In the genomic region with DNA sequence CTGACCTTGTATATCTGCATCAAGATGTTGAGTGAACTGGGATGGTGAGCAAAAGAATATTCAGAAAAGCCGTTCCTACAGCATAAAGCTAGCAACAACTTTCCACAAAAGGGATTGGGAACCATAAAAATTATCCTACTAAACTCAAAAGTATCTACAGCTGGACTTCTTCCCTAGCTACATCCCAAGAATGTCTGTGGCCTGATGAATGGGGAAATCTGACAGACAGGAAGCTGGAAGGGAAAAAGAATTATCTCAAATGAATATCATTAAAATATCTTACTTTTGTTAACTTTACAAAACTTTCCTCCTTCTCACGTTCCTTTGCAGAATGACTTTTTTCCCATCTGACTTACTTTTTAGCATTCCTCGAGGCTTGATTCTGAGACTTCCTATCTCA, we compare ENCODE assay signal across 22 cellular contexts.
"Had no signal": no experiment of that assay in that cellular context is flagged by ENCODE, and none has a peak within 500 bp of the region (broad histone marks: within the 10 kb centered on the region; RNA-seq: fewer than 3 reads in every experiment).

No MANE protein-coding gene starts in this region.

- H3K4me1 ChIP-seq: lower lobe of right lung, pancreas, suprapubic skin, transverse colon, vagina had no signal

- H3K9me3 Mint-ChIP-seq: endodermal cell; stimulated activated naive B cell treated with anti-CD40 and anti-IgM and Interleukin-4, amounts not matched to agents 10 μg/mL and 1 μg/mL and 100 μg/mL, for 72 hours; stimulated activated naive CD8-positive, alpha-beta T cell treated with anti-CD3 and anti-CD28 coated beads, Interleukin-15, Interleukin-2, amounts not matched to agents 100 ng/mL and 50 ng/mL, for 24 hours had no signal

- H3K27me3 ChIP-seq: gastrocnemius medialis, pancreas, right lobe of liver, suprapubic skin, transverse colon, vagina had no signal

- H3K36me3 ChIP-seq: gastrocnemius medialis, lower lobe of right lung, pancreas, right lobe of liver, suprapubic skin, transverse colon, vagina had no signal

- H3K4me3 ChIP-seq: gastrocnemius medialis, lower lobe of right lung, pancreas, right lobe of liver, suprapubic skin, transverse colon, vagina had no signal

- H3K27ac Mint-ChIP-seq: dendritic cell treated with granulocyte-macrophage colony-stimulating factor and Interleukin-4, amounts not matched to agents 40 ng/mL and 50 ng/mL, for 4 days; endodermal cell; naive thymus-derived CD8-positive, alpha-beta T cell; nephron progenitor cell; stimulated activated naive B cell treated with anti-CD40 and anti-IgM and Interleukin-4, amounts not matched to agents 10 μg/mL and 1 μg/mL and 100 μg/mL, for 72 hours; stimulated activated naive CD8-positive, alpha-beta T cell treated with anti-CD3 and anti-CD28 coated beads, Interleukin-15, Interleukin-2, amounts not matched to agents 100 ng/mL and 50 ng/mL, for 24 hours had no signal

- DNase-seq: effector CD8-positive, alpha-beta T cell; endodermal cell; foreskin fibroblast; gastrocnemius medialis; head of caudate nucleus; left ventricle myocardium superior; lower lobe of right lung; naive thymus-derived CD8-positive, alpha-beta T cell; nephron progenitor cell; pancreas; right lobe of liver; small intestine; stimulated activated CD4-positive, alpha-beta T cell treated with anti-CD3 and anti-CD28 coated beads, Interleukin-15, amount 100 ng/mL, for 24 hours; stimulated activated CD4-positive, alpha-beta T cell treated with anti-CD3 and anti-CD28 coated beads, Interleukin-2, amount 100 ng/mL, for 48 hours; stimulated activated naive B cell treated with anti-CD40 and anti-IgM and Interleukin-4, amounts not matched to agents 10 μg/mL and 1 μg/mL and 100 μg/mL, for 72 hours; transverse colon had no signal

- H3K27ac ChIP-seq: epithelial cell of prostate, gastrocnemius medialis, lower lobe of right lung, pancreas, right lobe of liver, suprapubic skin, transverse colon, vagina had no signal

- H3K36me3 Mint-ChIP-seq: naive thymus-derived CD8-positive, alpha-beta T cell; stimulated activated naive B cell treated with anti-CD40 and anti-IgM and Interleukin-4, amounts not matched to agents 10 μg/mL and 1 μg/mL and 100 μg/mL, for 72 hours had no signal

- H3K9me3 ChIP-seq: gastrocnemius medialis, lower lobe of right lung, pancreas, right lobe of liver, suprapubic skin, transverse colon, vagina had no signal

- ATAC-seq: esophagus mucosa; gastrocnemius medialis; left ventricle myocardium superior; lower lobe of right lung; naive thymus-derived CD8-positive, alpha-beta T cell; pancreas; right lobe of liver; stimulated activated naive B cell treated with anti-CD40 and anti-IgM and Interleukin-4, amounts not matched to agents 10 μg/mL and 1 μg/mL and 100 μg/mL, for 72 hours had no signal
